Comparison of ENCODE assay signal across 14 cellular contexts in the genomic region with DNA sequence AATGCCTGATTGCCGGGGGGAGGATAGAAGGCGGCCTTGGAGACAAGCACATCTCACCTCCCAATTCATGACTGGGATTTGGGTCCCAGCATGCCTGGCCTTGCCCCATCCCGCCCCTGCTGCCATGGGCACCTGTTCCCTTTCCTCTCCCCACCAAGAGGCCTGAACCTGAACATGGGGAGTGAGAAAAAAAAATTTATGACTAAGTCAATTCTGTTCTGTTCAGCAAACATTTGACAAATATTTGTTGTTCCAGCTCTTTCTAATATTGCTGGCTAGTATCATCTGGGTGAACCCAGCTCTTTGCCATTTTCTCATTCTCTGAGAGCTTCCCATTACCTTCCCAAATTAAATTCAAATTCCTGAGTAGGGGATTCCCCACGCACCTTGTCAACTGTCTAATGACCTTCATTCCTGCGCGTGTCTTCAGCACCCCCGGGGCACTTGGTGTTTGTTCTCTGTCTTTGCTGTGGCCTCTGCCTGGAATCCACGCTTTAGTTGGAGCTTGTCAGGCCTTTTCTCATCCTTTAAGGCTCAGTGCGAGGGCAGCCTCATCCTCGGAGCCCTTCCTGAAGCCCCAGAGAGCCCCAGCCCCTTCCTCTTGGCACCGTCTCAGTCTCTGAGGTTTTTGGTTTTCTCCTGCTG. TPM values are rescaled to one million over a fixed set of nuclear protein-coding genes. Genes with fewer than 3 reads are reported as not detected.
DNase-seq lines count a peak whose midpoint lies in the region; ATAC-seq and TF ChIP-seq lines count a peak whose summit lies in the region.
"Had no signal": no experiment of that assay in that cellular context is flagged by ENCODE, and none has a peak within 500 bp of the region (broad histone marks: within the 10 kb centered on the region; RNA-seq: fewer than 3 reads in every experiment).

No MANE protein-coding gene starts in this region.

- H3K27ac ChIP-seq in BLaER1 (peak overlapping the region; percentile 66), Peyer's patch (peak overlapping the region in 3 of 4 donors; percentile 11 to 72 (median 65)), epithelial cell of prostate (peak overlapping the region; percentile 58), muscle layer of duodenum (ENCODE audit: low read length) (peak overlapping the region; percentile 39)
- H3K27ac ChIP-seq: psoas muscle, upper lobe of right lung had no signal

- no peak for DNase-seq in Peyer's patch
- peak; percentile 20 for DNase-seq in epithelial cell of prostate (ENCODE audit: low read depth, low spot score)
- no peak for DNase-seq in H4 (ENCODE audit: low spot score)
- DNase-seq: activated naive CD4-positive, alpha-beta T cell; DMS79; psoas muscle; Right ventricle myocardium superior; upper lobe of right lung had no signal

- H3K4me2 ChIP-seq in BLaER1 = peak overlapping the region; percentile 78

- TF ChIP-seq POLR2A in Peyer's patch (IDR thresholded peaks at IDR 0.05) (no peak), GM18505 (IDR thresholded peaks at IDR 0.05; ENCODE audit: borderline replicate concordance, extremely low read depth, insufficient read depth, insufficient read length) (no peak)

- peaks cover 67% of the 10 kb centered on the region for H3K4me1 ChIP-seq in BLaER1
- H3K4me1 ChIP-seq in Peyer's patch = peaks cover 0 to 48% (median 8%) of the 10 kb centered on the region in 4 donors
- H3K4me1 ChIP-seq in muscle layer of duodenum (ENCODE audit: control insufficient read depth in 1 of 2, insufficient read depth in 2 of 2, low read length in 2 of 2) = peaks cover 0 to 11% of the 10 kb centered on the region in 2 donors

- TF ChIP-seq CTCF in Peyer's patch (IDR thresholded peaks at IDR 0.05) = no peak

- H3K27me3 ChIP-seq in BLaER1 (no peaks in the 10 kb centered on the region), Peyer's patch (no peaks in the 10 kb centered on the region), muscle layer of duodenum (ENCODE audit: low read depth, low read length) (no peaks in the 10 kb centered on the region)
- H3K27me3 ChIP-seq: upper lobe of right lung had no signal

- no peak overlapping the region for H3K4me3 ChIP-seq in BLaER1
- H3K4me3 ChIP-seq in Peyer's patch = peak overlapping the region in 2 of 4 donors; percentile 24 to 39
- H3K4me3 ChIP-seq in muscle layer of duodenum (ENCODE audit: low read depth in 1 of 2, low read length in 2 of 2) = peak overlapping the region in 1 of 2 donors; percentile 39
- H3K4me3 ChIP-seq: K562, psoas muscle, upper lobe of right lung had no signal

- peaks cover 9% of the 10 kb centered on the region; the same call in 1 of the 2 replicates for H3K36me3 ChIP-seq in BLaER1
- no peaks in the 10 kb centered on the region for H3K36me3 ChIP-seq in Peyer's patch
- no peaks in the 10 kb centered on the region for H3K36me3 ChIP-seq in muscle layer of duodenum (ENCODE audit: control insufficient read depth in 1 of 2, insufficient read depth in 2 of 2, low read length in 2 of 2)
- H3K36me3 ChIP-seq: upper lobe of right lung had no signal

- no peaks in the 10 kb centered on the region for H3K9me3 ChIP-seq in BLaER1
- no peaks in the 10 kb centered on the region for H3K9me3 ChIP-seq in Peyer's patch
- no peaks in the 10 kb centered on the region for H3K9me3 ChIP-seq in muscle layer of duodenum (ENCODE audit: control insufficient read depth in 1 of 2, low read length in 2 of 2)
- H3K9me3 ChIP-seq: psoas muscle, upper lobe of right lung had no signal

- H3K9ac ChIP-seq in BLaER1 = peak overlapping the region; percentile 7; the same call in 1 of the 2 replicates

- H4K20me1 ChIP-seq in BLaER1 = peaks cover 60% of the 10 kb centered on the region

- ATAC-seq in HG02973 (IDR thresholded peaks at IDR 0.05; ENCODE audit: unreplicated experiment) (no peak), GM18505 (IDR thresholded peaks at IDR 0.05; ENCODE audit: unreplicated experiment) (no peak), HG03196 (IDR thresholded peaks at IDR 0.05; ENCODE audit: unreplicated experiment) (no peak)
- ATAC-seq: K562, psoas muscle, upper lobe of right lung had no signal

RNA-seq across cellular contexts. Expression of gene ARHGEF10L, which starts 42.7 kb away (rescaled TPM):
- 100 to 1,000 TPM in 3 of 4 donors, 10 to 100 TPM in 1; 72.7 to 177 (median 156) TPM for total RNA-seq in Peyer's patch
- total RNA-seq in H4 (2014; rRNA removed; shearing (Covaris generic)) = 2.6 and 4.1 TPM in 2 replicates

Comparison
In these comparisons a context has a peak if more than half of its experiments do, and no peak if none do; other contexts are left out.
1. RNA of gene ARHGEF10L, which starts 42.7 kb away (total RNA-seq): 72.7 to 177 TPM in Peyer's patch; 2.6 to 4.1 TPM in H4; every median in the first group is over 10 times any median in the second.
2. Peak in every context shown above with its lines, with median percentiles within 50 percentile points of each other: H3K27ac ChIP-seq.